Comparison of ENCODE assay signal across 8 cellular contexts in the genomic region with DNA sequence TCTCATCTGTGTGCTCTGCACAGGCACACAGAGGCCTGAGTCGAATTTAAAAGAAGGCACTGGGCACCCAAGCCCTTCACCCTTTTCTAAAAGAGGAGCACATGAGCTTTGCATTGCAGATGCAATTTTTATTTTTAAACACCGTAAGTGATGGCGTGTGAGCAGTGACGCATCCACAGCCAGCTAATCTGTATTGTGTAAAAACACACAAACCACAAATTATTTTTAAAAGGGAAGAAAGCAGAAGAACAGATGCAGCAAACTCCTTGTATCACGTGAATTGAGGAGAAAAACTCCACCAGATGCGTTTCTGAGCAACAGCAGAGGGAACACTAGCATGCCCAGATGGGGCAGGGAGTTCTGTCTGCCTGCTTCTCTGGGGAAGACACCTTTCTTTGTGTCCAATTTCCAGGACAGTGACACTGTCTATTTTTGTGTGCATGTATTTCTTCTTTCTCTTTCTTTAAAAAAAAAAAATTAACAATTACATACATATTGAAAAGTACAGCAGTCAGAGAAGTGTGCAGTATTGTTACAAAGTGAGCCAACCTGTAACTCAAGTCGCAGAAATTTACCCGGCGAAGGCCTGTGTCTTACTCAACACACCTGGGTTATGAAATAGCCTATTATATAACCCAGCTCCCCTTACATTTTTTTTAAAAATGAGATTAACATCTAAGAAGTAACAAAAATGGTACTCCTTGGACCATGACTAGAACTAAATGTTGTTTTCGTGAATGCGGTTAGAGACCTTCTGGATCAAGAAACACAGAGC. TPM values are rescaled to one million over a fixed set of nuclear protein-coding genes. Genes with fewer than 3 reads are reported as not detected.
A peak's percentile ranks its signal among the peaks of the same experiment; 100 is the strongest.
DNase-seq lines count a peak whose midpoint lies in the region; ATAC-seq and TF ChIP-seq lines count a peak whose summit lies in the region.

No MANE protein-coding gene starts in this region.

- H4K20me1 ChIP-seq in BLaER1 = no peaks in the 10 kb centered on the region
- no peaks in the 10 kb centered on the region for H4K20me1 ChIP-seq in SU-DHL-6 (ENCODE audit: low read depth, low read length)

- H3K79me2 ChIP-seq in SU-DHL-6 (ENCODE audit: insufficient read depth, low read length) (peaks cover 78% of the 10 kb centered on the region), mesendoderm (ENCODE audit: control insufficient read depth, insufficient read depth, low read length) (no peaks in the 10 kb centered on the region)

- no peak overlapping the region for H3K4me3 Mint-ChIP-seq in mesothelial cell of epicardium

- H3K18ac ChIP-seq in mesendoderm (ENCODE audit: low read length) = no peak overlapping the region

- H3K9me3 ChIP-seq in BLaER1 (peaks cover 7% of the 10 kb centered on the region), SU-DHL-6 (ENCODE audit: insufficient read depth, low read length) (no peaks in the 10 kb centered on the region), SJCRH30 (replicated peaks) (no peaks in the 10 kb centered on the region), BE2C (no peaks in the 10 kb centered on the region)

- no CpG with 5 or more reads among the region's 11 CpGs for WGBS in mesendoderm (ENCODE audit: extremely low coverage, insufficient coverage, low lambda C conversion rate)

- H3K4me1 ChIP-seq in BLaER1 = peaks cover 60% of the 10 kb centered on the region
- no peaks in the 10 kb centered on the region for H3K4me1 ChIP-seq in SJCRH30
- no peaks in the 10 kb centered on the region for H3K4me1 ChIP-seq in mesendoderm (ENCODE audit: control insufficient read depth, low read depth, low read length)
- no peaks in the 10 kb centered on the region for H3K4me1 ChIP-seq in BE2C

- no peaks in the 10 kb centered on the region for H3K36me3 ChIP-seq in BLaER1
- peaks cover 18% of the 10 kb centered on the region for H3K36me3 ChIP-seq in SU-DHL-6 (ENCODE audit: low read length)
- H3K36me3 ChIP-seq in SJCRH30 = no peaks in the 10 kb centered on the region
- no peaks in the 10 kb centered on the region for H3K36me3 ChIP-seq in mesendoderm (ENCODE audit: control insufficient read depth, insufficient read depth, low read length)
- H3K36me3 ChIP-seq in BE2C = no peaks in the 10 kb centered on the region

- H3K4me2 ChIP-seq in BLaER1 (peak overlapping the region; percentile 78), SU-DHL-6 (ENCODE audit: low read depth, low read length, poor library complexity, severe bottlenecking) (peak overlapping the region; percentile 84), mesendoderm (ENCODE audit: low read length) (no peak overlapping the region)

- peaks cover 4% of the 10 kb centered on the region for H3K36me3 Mint-ChIP-seq in mesothelial cell of epicardium

- H3K27ac ChIP-seq in BLaER1 (peak overlapping the region; percentile 82), SU-DHL-6 (ENCODE audit: low read depth, low read length) (peak overlapping the region; percentile 96), SJCRH30 (no peak overlapping the region), mesendoderm (ENCODE audit: low read depth, low read length) (no peak overlapping the region)

- H3K27me3 ChIP-seq in BLaER1 (no peaks in the 10 kb centered on the region), SU-DHL-6 (ENCODE audit: low read length) (no peaks in the 10 kb centered on the region), SJCRH30 (peaks cover 5% of the 10 kb centered on the region), mesendoderm (ENCODE audit: insufficient read depth, low read length, poor library complexity) (no peaks in the 10 kb centered on the region), BE2C (no peaks in the 10 kb centered on the region)

- H2AFZ ChIP-seq in SU-DHL-6 (ENCODE audit: low read depth, low read length, severe bottlenecking) = no peak overlapping the region

- no peak overlapping the region for H4K8ac ChIP-seq in mesendoderm (ENCODE audit: low read depth, low read length)

- H3K27me3 Mint-ChIP-seq in mesothelial cell of epicardium (ENCODE audit: low read depth) = no peaks in the 10 kb centered on the region

- ATAC-seq in HG02759 (IDR thresholded peaks at IDR 0.05; ENCODE audit: unreplicated experiment) (peak; percentile 63), GM19467 (IDR thresholded peaks at IDR 0.05; ENCODE audit: unreplicated experiment) (no peak)

- peaks cover 64% of the 10 kb centered on the region for H3F3A ChIP-seq in SU-DHL-6 (ENCODE audit: insufficient read depth)

- H4K5ac ChIP-seq in mesendoderm (ENCODE audit: low read length) = no peak overlapping the region

- H2AK5ac ChIP-seq in mesendoderm (ENCODE audit: low read length) = no peak overlapping the region

- H3K56ac ChIP-seq in mesendoderm (ENCODE audit: low read length) = no peak overlapping the region

- H3K9me3 Mint-ChIP-seq in mesothelial cell of epicardium = no peaks in the 10 kb centered on the region

- H3K9ac ChIP-seq in BLaER1 = peak overlapping the region; percentile 71
- peak overlapping the region; percentile 72 for H3K9ac ChIP-seq in SU-DHL-6 (ENCODE audit: low read length)
- H3K9ac ChIP-seq in mesendoderm (ENCODE audit: low read length) = no peak overlapping the region

- H3K4me3 ChIP-seq in BLaER1 (no peak overlapping the region), SU-DHL-6 (ENCODE audit: insufficient read depth, low read length, poor library complexity, severe bottlenecking) (peak overlapping the region; percentile 49), SJCRH30 (no peak overlapping the region), mesendoderm (ENCODE audit: low read length) (no peak overlapping the region), BE2C (ENCODE audit: low read depth, low read length) (no peak overlapping the region)

- H3K23ac ChIP-seq in mesendoderm (ENCODE audit: low read length) = no peak overlapping the region

- no peak for DNase-seq in mesothelial cell of epicardium (ENCODE audit: low spot score in 2 of 2, unreplicated experiment in 2 of 2)
- no peak for DNase-seq in SJCRH30
- no peak for DNase-seq in mesendoderm
- no peak for DNase-seq in BE2C

- no peak overlapping the region for H2BK15ac ChIP-seq in mesendoderm (replicated peaks; ENCODE audit: low read depth)

- TF ChIP-seq CTCF in SU-DHL-6 (IDR thresholded peaks at IDR 0.05; ENCODE audit: insufficient read depth, low read length, poor library complexity, severe bottlenecking) (no peak), mesothelial cell of epicardium (IDR thresholded peaks at IDR 0.05; ENCODE audit: unreplicated experiment) (no peak), BE2C (IDR thresholded peaks at IDR 0.05; ENCODE audit: low read depth, low read length) (no peak)

- no peaks in the 10 kb centered on the region for H3K79me1 ChIP-seq in mesendoderm (ENCODE audit: low read length)

- H2BK5ac ChIP-seq in mesendoderm (ENCODE audit: low read length) = no peak overlapping the region

- H3K4ac ChIP-seq in mesendoderm (ENCODE audit: low read depth, low read length) = no peak overlapping the region

- no peak overlapping the region for H2BK120ac ChIP-seq in mesendoderm (ENCODE audit: low read depth, low read length)

- H3K27ac Mint-ChIP-seq in mesothelial cell of epicardium = peak overlapping the region; percentile 36

- H3K9me2 ChIP-seq in SU-DHL-6 (replicated peaks; ENCODE audit: insufficient read depth, low read length) = no peaks in the 10 kb centered on the region

- H3K4me1 Mint-ChIP-seq in mesothelial cell of epicardium = peaks cover 13% of the 10 kb centered on the region

RNA-seq across cellular contexts. Expression of a gene that starts 39.2 kb away (rescaled TPM):
- total RNA-seq in mesothelial cell of epicardium = 18.0 to 21.8 TPM (median 20.1 TPM) in 3 replicates
- total RNA-seq in SJCRH30 (2014; rRNA removed; shearing (Covaris generic)) = 0.84 and 0.93 TPM in 2 replicates
- 3.6 TPM for polyA plus RNA-seq in mesendoderm (2013, experiment 1 of 2)
- 4.5 TPM for polyA plus RNA-seq in mesendoderm (2013, experiment 2 of 2)
- polyA plus RNA-seq in BE2C (2012; ENCODE audit: insufficient read depth, insufficient read length, low read depth) = 2.5 TPM

Comparison
In these comparisons a context has a peak if more than half of its experiments do, and no peak if none do; other contexts are left out.
1. H3K27ac ChIP-seq: peak in BLaER1 (single experiment) and SU-DHL-6 (single experiment); none in SJCRH30 (single experiment) and mesendoderm (single experiment).